In the genomic region with DNA sequence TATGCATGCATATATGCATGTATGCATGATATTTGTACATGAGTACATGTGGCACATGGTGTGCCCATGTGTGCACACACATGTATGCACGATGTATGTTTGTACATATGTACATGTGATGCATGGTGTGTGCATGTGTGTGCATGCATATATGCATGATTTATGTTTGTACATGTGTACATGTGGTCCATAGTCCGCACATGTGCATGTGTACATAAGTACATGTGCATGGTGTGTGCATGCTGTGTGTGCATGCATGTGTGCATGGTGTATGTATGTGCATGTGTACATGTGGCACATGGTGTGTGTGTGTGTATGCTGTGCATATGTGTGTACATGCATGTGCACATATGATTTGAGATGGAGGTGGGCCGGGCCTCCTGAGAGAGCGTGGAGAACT, we compare ENCODE assay signal across 25 cellular contexts.
"Had no signal": no experiment of that assay in that cellular context is flagged by ENCODE, and none has a peak within 500 bp of the region (broad histone marks: within the 10 kb centered on the region; RNA-seq: fewer than 3 reads in every experiment).

No MANE protein-coding gene starts in this region.

- H3K36me3 ChIP-seq: left ventricle myocardium inferior, ovary, prostate gland, sigmoid colon, spleen, suprapubic skin, thoracic aorta, tibial artery, upper lobe of right lung, uterus had no signal

- H3K36me3 Mint-ChIP-seq: naive thymus-derived CD4-positive, alpha-beta T cell; natural killer cell treated with Interleukin-12 subunit alpha and Interleukin-12 subunit beta and Interleukin-15 and Interleukin-18, amount 100 ng/mL, for 72 hours; stimulated activated effector memory CD8-positive, alpha-beta T cell treated with anti-CD3 and anti-CD28 coated beads, Interleukin-12 subunit alpha, Interleukin-12 subunit beta, amount 100 ng/mL, for 72 hours had no signal

- H3K27me3 Mint-ChIP-seq: stimulated activated naive CD8-positive, alpha-beta T cell treated with anti-CD3 and anti-CD28 coated beads, Interleukin-15, Interleukin-2, amounts not matched to agents 100 ng/mL and 50 ng/mL, for 24 hours had no signal

- H3K27ac Mint-ChIP-seq: memory B cell; naive thymus-derived CD4-positive, alpha-beta T cell; natural killer cell treated with Interleukin-12 subunit alpha and Interleukin-12 subunit beta and Interleukin-15 and Interleukin-18, amount 100 ng/mL, for 72 hours; stimulated activated effector memory CD8-positive, alpha-beta T cell treated with anti-CD3 and anti-CD28 coated beads, Interleukin-12 subunit alpha, Interleukin-12 subunit beta, amount 100 ng/mL, for 72 hours; stimulated activated naive CD8-positive, alpha-beta T cell treated with anti-CD3 and anti-CD28 coated beads, Interleukin-15, Interleukin-2, amounts not matched to agents 100 ng/mL and 50 ng/mL, for 24 hours had no signal

- FAIRE-seq: small intestine had no signal

- H3K27ac ChIP-seq: left ventricle myocardium inferior, ovary, prostate gland, sigmoid colon, spleen, suprapubic skin, thoracic aorta, tibial artery, upper lobe of right lung, uterus had no signal

- DNase-seq: hypothalamus; islet precursor cell; left ventricle myocardium inferior; midbrain; mucosa of descending colon; naive thymus-derived CD4-positive, alpha-beta T cell; ovary; retina; right cardiac atrium; sigmoid colon; small intestine; spleen; stimulated activated CD4-positive, alpha-beta T cell treated with anti-CD3 and anti-CD28 coated beads, Interleukin-4, amount 100 ng/mL, for 24 hours; stimulated activated naive CD4-positive, alpha-beta T cell; tibial artery; trophoblast cell; upper lobe of right lung; uterus had no signal

- H3K4me1 ChIP-seq: prostate gland, suprapubic skin, tibial artery, upper lobe of right lung, uterus had no signal

- ATAC-seq: mucosa of descending colon; naive thymus-derived CD4-positive, alpha-beta T cell; right cardiac atrium; stimulated activated effector memory CD8-positive, alpha-beta T cell treated with anti-CD3 and anti-CD28 coated beads, Interleukin-12 subunit alpha, Interleukin-12 subunit beta, amount 100 ng/mL, for 72 hours; upper lobe of right lung had no signal

- H3K27me3 ChIP-seq: ovary, sigmoid colon, suprapubic skin, upper lobe of right lung, uterus had no signal

- H3K4me3 Mint-ChIP-seq: memory B cell; naive thymus-derived CD4-positive, alpha-beta T cell; natural killer cell treated with Interleukin-12 subunit alpha and Interleukin-12 subunit beta and Interleukin-15 and Interleukin-18, amount 100 ng/mL, for 72 hours; stimulated activated effector memory CD8-positive, alpha-beta T cell treated with anti-CD3 and anti-CD28 coated beads, Interleukin-12 subunit alpha, Interleukin-12 subunit beta, amount 100 ng/mL, for 72 hours; stimulated activated naive CD8-positive, alpha-beta T cell treated with anti-CD3 and anti-CD28 coated beads, Interleukin-15, Interleukin-2, amounts not matched to agents 100 ng/mL and 50 ng/mL, for 24 hours had no signal

- H3K4me3 ChIP-seq: left ventricle myocardium inferior, mucosa of descending colon, ovary, prostate gland, sigmoid colon, spleen, suprapubic skin, thoracic aorta, tibial artery, upper lobe of right lung, uterus had no signal

- H3K9me3 ChIP-seq: mucosa of descending colon, ovary, prostate gland, sigmoid colon, spleen, suprapubic skin, thoracic aorta, tibial artery, upper lobe of right lung, uterus had no signal

- H3K4me1 Mint-ChIP-seq: memory B cell; naive thymus-derived CD4-positive, alpha-beta T cell; stimulated activated effector memory CD8-positive, alpha-beta T cell treated with anti-CD3 and anti-CD28 coated beads, Interleukin-12 subunit alpha, Interleukin-12 subunit beta, amount 100 ng/mL, for 72 hours had no signal

- H3K9me3 Mint-ChIP-seq: natural killer cell treated with Interleukin-12 subunit alpha and Interleukin-12 subunit beta and Interleukin-15 and Interleukin-18, amount 100 ng/mL, for 72 hours; stimulated activated effector memory CD8-positive, alpha-beta T cell treated with anti-CD3 and anti-CD28 coated beads, Interleukin-12 subunit alpha, Interleukin-12 subunit beta, amount 100 ng/mL, for 72 hours; stimulated activated naive CD8-positive, alpha-beta T cell treated with anti-CD3 and anti-CD28 coated beads, Interleukin-15, Interleukin-2, amounts not matched to agents 100 ng/mL and 50 ng/mL, for 24 hours had no signal
